In the genomic region with DNA sequence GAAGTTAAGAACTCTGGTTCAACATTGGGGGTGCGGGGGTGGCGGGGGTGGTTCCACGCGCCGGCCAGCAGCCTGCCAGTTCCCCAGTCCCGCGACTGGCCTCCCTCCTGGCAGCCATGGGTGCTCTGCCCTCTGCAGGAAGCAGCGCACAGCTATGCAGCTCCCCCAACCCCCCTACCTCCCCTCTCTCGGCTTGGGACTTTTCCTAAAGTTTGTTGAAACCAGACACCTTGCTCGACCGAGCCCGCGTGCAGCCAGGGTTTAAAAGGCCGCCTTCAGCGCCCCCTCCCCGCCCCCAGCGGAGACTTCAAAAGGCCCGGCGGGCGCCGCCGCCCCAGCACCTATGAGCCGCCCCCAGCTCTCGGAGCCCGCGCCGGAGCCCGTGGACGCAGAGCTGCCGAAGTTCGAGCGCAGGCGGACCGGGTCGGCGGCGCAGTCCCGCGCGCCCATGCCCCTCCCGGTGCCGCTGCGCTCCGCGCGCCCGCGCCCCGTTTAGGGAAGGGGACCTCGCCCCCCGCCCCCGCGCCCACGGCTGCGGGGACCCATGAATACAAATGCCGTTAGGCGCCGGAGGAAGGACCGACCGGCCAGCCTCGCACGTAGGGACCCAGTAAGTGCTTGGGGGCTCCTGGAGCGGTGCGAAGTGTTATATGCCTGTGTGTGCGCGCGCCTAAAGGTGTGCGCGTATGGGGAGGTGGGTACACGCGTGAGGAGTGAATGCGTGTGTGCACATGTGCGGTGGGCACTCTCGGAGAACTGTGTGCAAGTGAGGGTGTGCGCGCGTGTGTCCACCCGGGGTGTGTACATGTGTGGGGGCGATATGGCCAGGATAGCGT, we compare ENCODE assay signal across 1 cellular context.
A peak's percentile ranks its signal among the peaks of the same experiment; 100 is the strongest.
TF ChIP-seq lines count a peak whose summit lies in the region.

No MANE protein-coding gene starts in this region.

TF ChIP-seq in HepG2, 621 proteins besides CTCF, POLR2A, EP300 and RAD21 (continued from another document and continues in another):
- TF ChIP-seq, protein P1, sequence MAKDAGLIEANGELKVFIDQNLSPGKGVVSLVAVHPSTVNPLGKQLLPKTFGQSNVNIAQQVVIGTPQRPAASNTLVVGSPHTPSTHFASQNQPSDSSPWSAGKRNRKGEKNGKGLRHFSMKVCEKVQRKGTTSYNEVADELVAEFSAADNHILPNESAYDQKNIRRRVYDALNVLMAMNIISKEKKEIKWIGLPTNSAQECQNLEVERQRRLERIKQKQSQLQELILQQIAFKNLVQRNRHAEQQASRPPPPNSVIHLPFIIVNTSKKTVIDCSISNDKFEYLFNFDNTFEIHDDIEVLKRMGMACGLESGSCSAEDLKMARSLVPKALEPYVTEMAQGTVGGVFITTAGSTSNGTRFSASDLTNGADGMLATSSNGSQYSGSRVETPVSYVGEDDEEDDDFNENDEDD (CRISPR knock-in tag; IDR thresholded peaks at IDR 0.05; ENCODE audit: borderline replicate concordance): peak; percentile 82; the same call in 1 of the 2 replicates
- TF ChIP-seq ZBTB7A (CRISPR knock-in tag; IDR thresholded peaks at IDR 0.05): peak; percentile 67; the same call in 1 of the 2 replicates
- TF ChIP-seq KDM4B (CRISPR knock-in tag; IDR thresholded peaks at IDR 0.05): no peak; the same call in 1 of the 2 replicates
- TF ChIP-seq, protein P2, sequence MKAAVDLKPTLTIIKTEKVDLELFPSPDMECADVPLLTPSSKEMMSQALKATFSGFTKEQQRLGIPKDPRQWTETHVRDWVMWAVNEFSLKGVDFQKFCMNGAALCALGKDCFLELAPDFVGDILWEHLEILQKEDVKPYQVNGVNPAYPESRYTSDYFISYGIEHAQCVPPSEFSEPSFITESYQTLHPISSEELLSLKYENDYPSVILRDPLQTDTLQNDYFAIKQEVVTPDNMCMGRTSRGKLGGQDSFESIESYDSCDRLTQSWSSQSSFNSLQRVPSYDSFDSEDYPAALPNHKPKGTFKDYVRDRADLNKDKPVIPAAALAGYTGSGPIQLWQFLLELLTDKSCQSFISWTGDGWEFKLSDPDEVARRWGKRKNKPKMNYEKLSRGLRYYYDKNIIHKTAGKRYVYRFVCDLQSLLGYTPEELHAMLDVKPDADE (CRISPR knock-in tag; IDR thresholded peaks at IDR 0.05): no peak
- TF ChIP-seq SOX5 (CRISPR knock-in tag; IDR thresholded peaks at IDR 0.05; ENCODE audit: borderline replicate concordance): peak; percentile 50; the same call in 1 of the 2 replicates
- TF ChIP-seq, protein P3, sequence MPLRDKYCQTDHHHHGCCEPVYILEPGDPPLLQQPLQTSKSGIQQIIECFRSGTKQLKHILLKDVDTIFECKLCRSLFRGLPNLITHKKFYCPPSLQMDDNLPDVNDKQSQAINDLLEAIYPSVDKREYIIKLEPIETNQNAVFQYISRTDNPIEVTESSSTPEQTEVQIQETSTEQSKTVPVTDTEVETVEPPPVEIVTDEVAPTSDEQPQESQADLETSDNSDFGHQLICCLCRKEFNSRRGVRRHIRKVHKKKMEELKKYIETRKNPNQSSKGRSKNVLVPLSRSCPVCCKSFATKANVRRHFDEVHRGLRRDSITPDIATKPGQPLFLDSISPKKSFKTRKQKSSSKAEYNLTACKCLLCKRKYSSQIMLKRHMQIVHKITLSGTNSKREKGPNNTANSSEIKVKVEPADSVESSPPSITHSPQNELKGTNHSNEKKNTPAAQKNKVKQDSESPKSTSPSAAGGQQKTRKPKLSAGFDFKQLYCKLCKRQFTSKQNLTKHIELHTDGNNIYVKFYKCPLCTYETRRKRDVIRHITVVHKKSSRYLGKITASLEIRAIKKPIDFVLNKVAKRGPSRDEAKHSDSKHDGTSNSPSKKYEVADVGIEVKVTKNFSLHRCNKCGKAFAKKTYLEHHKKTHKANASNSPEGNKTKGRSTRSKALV (CRISPR knock-in tag; IDR thresholded peaks at IDR 0.05): peak; percentile 83
- TF ChIP-seq, protein P4, sequence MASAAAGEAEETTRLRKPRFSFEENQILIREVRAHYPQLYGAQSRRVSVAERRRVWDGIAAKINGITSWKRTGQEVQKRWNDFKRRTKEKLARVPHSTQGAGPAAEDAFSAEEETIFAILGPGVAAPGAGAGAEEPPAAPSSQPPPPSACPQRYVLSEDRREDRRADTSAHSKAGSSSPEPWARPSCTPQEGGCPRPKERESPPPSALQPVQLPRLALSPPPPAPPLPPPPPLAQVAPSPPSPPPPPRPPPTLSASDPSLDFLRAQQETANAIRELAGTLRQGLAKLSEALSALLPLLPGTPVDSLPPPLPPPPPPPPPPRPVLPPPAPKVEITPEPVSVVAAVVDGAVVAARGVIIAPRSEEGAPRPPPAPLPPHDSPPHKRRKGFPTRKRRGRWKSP (CRISPR knock-in tag; IDR thresholded peaks at IDR 0.05): peak; percentile 66; the same call in 1 of the 2 replicates
- TF ChIP-seq RBM39 (IDR thresholded peaks at IDR 0.05; ENCODE audit: low read depth, low read length, poor library complexity, severe bottlenecking): peak; percentile 71
- TF ChIP-seq, protein P5, sequence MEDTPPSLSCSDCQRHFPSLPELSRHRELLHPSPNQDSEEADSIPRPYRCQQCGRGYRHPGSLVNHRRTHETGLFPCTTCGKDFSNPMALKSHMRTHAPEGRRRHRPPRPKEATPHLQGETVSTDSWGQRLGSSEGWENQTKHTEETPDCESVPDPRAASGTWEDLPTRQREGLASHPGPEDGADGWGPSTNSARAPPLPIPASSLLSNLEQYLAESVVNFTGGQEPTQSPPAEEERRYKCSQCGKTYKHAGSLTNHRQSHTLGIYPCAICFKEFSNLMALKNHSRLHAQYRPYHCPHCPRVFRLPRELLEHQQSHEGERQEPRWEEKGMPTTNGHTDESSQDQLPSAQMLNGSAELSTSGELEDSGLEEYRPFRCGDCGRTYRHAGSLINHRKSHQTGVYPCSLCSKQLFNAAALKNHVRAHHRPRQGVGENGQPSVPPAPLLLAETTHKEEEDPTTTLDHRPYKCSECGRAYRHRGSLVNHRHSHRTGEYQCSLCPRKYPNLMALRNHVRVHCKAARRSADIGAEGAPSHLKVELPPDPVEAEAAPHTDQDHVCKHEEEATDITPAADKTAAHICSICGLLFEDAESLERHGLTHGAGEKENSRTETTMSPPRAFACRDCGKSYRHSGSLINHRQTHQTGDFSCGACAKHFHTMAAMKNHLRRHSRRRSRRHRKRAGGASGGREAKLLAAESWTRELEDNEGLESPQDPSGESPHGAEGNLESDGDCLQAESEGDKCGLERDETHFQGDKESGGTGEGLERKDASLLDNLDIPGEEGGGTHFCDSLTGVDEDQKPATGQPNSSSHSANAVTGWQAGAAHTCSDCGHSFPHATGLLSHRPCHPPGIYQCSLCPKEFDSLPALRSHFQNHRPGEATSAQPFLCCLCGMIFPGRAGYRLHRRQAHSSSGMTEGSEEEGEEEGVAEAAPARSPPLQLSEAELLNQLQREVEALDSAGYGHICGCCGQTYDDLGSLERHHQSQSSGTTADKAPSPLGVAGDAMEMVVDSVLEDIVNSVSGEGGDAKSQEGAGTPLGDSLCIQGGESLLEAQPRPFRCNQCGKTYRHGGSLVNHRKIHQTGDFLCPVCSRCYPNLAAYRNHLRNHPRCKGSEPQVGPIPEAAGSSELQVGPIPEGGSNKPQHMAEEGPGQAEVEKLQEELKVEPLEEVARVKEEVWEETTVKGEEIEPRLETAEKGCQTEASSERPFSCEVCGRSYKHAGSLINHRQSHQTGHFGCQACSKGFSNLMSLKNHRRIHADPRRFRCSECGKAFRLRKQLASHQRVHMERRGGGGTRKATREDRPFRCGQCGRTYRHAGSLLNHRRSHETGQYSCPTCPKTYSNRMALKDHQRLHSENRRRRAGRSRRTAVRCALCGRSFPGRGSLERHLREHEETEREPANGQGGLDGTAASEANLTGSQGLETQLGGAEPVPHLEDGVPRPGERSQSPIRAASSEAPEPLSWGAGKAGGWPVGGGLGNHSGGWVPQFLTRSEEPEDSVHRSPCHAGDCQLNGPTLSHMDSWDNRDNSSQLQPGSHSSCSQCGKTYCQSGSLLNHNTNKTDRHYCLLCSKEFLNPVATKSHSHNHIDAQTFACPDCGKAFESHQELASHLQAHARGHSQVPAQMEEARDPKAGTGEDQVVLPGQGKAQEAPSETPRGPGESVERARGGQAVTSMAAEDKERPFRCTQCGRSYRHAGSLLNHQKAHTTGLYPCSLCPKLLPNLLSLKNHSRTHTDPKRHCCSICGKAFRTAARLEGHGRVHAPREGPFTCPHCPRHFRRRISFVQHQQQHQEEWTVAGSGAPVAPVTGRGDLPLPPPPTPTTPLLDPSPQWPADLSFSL (CRISPR knock-in tag; IDR thresholded peaks at IDR 0.05): peak; percentile 79
- TF ChIP-seq, protein P6, sequence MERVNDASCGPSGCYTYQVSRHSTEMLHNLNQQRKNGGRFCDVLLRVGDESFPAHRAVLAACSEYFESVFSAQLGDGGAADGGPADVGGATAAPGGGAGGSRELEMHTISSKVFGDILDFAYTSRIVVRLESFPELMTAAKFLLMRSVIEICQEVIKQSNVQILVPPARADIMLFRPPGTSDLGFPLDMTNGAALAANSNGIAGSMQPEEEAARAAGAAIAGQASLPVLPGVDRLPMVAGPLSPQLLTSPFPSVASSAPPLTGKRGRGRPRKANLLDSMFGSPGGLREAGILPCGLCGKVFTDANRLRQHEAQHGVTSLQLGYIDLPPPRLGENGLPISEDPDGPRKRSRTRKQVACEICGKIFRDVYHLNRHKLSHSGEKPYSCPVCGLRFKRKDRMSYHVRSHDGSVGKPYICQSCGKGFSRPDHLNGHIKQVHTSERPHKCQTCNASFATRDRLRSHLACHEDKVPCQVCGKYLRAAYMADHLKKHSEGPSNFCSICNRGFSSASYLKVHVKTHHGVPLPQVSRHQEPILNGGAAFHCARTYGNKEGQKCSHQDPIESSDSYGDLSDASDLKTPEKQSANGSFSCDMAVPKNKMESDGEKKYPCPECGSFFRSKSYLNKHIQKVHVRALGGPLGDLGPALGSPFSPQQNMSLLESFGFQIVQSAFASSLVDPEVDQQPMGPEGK (CRISPR knock-in tag; IDR thresholded peaks at IDR 0.05): peak; percentile 99
- no peak for TF ChIP-seq ZNF660 (CRISPR knock-in tag; IDR thresholded peaks at IDR 0.05; ENCODE audit: borderline replicate concordance, low read depth)
- no peak for TF ChIP-seq RBAK (CRISPR knock-in tag; IDR thresholded peaks at IDR 0.05)
- peak; percentile 27 for TF ChIP-seq PTBP1 (IDR thresholded peaks at IDR 0.05; ENCODE audit: low read depth, low read length, poor library complexity, severe bottlenecking)
- no peak; the same call in 1 of the 2 replicates for TF ChIP-seq ZNF782 (CRISPR knock-in tag; IDR thresholded peaks at IDR 0.05; ENCODE audit: borderline replicate concordance)
- 0 out of 2 replicates have a peak, but pooled peaks have one; percentile 68 for TF ChIP-seq MEIS2 (CRISPR knock-in tag; IDR thresholded peaks at IDR 0.05)
- TF ChIP-seq FLYWCH1 (CRISPR knock-in tag; IDR thresholded peaks at IDR 0.05): no peak
- no peak for TF ChIP-seq SATB2 (CRISPR knock-in tag; IDR thresholded peaks at IDR 0.05)
- TF ChIP-seq, protein P7, sequence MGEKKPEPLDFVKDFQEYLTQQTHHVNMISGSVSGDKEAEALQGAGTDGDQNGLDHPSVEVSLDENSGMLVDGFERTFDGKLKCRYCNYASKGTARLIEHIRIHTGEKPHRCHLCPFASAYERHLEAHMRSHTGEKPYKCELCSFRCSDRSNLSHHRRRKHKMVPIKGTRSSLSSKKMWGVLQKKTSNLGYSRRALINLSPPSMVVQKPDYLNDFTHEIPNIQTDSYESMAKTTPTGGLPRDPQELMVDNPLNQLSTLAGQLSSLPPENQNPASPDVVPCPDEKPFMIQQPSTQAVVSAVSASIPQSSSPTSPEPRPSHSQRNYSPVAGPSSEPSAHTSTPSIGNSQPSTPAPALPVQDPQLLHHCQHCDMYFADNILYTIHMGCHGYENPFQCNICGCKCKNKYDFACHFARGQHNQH (CRISPR knock-in tag; IDR thresholded peaks at IDR 0.05): peak; percentile 32; the same call in 1 of the 2 replicates
- TF ChIP-seq TCF7L2 (IDR thresholded peaks at IDR 0.05; ENCODE audit: low read depth, low read length): peak; percentile 76
- TF ChIP-seq MXD4 (CRISPR knock-in tag; IDR thresholded peaks at IDR 0.05): no peak; the same call in 1 of the 2 replicates
- no peak for TF ChIP-seq GTF2F1 (IDR thresholded peaks at IDR 0.05; ENCODE audit: low read length)
- no peak for TF ChIP-seq NONO (IDR thresholded peaks at IDR 0.05)
- TF ChIP-seq NONO (CRISPR knock-in tag; conservative IDR thresholded peaks at IDR 0.05): peak; percentile 78
- peak; percentile 73 for TF ChIP-seq RXRB (CRISPR knock-in tag; IDR thresholded peaks at IDR 0.05; ENCODE audit: borderline replicate concordance)
- TF ChIP-seq ZNF558 (CRISPR knock-in tag; IDR thresholded peaks at IDR 0.05; ENCODE audit: borderline replicate concordance): peak; percentile 29; the same call in 1 of the 2 replicates
- peak; percentile 94 for TF ChIP-seq TBX2 (CRISPR knock-in tag; IDR thresholded peaks at IDR 0.05; ENCODE audit: borderline replicate concordance)
- TF ChIP-seq SYNCRIP (IDR thresholded peaks at IDR 0.05; ENCODE audit: insufficient read depth, low read depth, low read length): no peak
- TF ChIP-seq YY1 (IDR thresholded peaks at IDR 0.05; ENCODE audit: insufficient read depth, insufficient replicate concordance, low read depth, low read length): peak; percentile 72
- TF ChIP-seq AGO1 (IDR thresholded peaks at IDR 0.05; ENCODE audit: low read depth, low read length, poor library complexity, severe bottlenecking): peak; percentile 61
- peak; percentile 74; the same call in 1 of the 2 replicates for TF ChIP-seq ZBTB7B (CRISPR knock-in tag; IDR thresholded peaks at IDR 0.05)
- 0 out of 2 replicates have a peak, but pooled peaks have one; percentile 48 for TF ChIP-seq ZNF510 (CRISPR knock-in tag; IDR thresholded peaks at IDR 0.05; ENCODE audit: low read depth)
- no peak; the same call in 1 of the 2 replicates for TF ChIP-seq ZNF446 (CRISPR knock-in tag; IDR thresholded peaks at IDR 0.05)
- TF ChIP-seq IKZF4 (CRISPR knock-in tag; IDR thresholded peaks at IDR 0.05; ENCODE audit: borderline replicate concordance, low read depth, not compliant biosample characterization): peak; percentile 58
- TF ChIP-seq FOXC1 (CRISPR knock-in tag; IDR thresholded peaks at IDR 0.05; ENCODE audit: borderline replicate concordance): peak; percentile 63; the same call in 1 of the 2 replicates
- no peak for TF ChIP-seq CC2D1A (CRISPR knock-in tag; IDR thresholded peaks at IDR 0.05)
- TF ChIP-seq ZNF569 (CRISPR knock-in tag; IDR thresholded peaks at IDR 0.05; ENCODE audit: borderline replicate concordance): no peak
- peak; percentile 46; the same call in 1 of the 2 replicates for TF ChIP-seq CBX5 (CRISPR knock-in tag; IDR thresholded peaks at IDR 0.05; ENCODE audit: borderline replicate concordance)
- TF ChIP-seq HDAC2 (CRISPR knock-in tag; IDR thresholded peaks at IDR 0.05): peak; percentile 80
- TF ChIP-seq, protein P8, sequence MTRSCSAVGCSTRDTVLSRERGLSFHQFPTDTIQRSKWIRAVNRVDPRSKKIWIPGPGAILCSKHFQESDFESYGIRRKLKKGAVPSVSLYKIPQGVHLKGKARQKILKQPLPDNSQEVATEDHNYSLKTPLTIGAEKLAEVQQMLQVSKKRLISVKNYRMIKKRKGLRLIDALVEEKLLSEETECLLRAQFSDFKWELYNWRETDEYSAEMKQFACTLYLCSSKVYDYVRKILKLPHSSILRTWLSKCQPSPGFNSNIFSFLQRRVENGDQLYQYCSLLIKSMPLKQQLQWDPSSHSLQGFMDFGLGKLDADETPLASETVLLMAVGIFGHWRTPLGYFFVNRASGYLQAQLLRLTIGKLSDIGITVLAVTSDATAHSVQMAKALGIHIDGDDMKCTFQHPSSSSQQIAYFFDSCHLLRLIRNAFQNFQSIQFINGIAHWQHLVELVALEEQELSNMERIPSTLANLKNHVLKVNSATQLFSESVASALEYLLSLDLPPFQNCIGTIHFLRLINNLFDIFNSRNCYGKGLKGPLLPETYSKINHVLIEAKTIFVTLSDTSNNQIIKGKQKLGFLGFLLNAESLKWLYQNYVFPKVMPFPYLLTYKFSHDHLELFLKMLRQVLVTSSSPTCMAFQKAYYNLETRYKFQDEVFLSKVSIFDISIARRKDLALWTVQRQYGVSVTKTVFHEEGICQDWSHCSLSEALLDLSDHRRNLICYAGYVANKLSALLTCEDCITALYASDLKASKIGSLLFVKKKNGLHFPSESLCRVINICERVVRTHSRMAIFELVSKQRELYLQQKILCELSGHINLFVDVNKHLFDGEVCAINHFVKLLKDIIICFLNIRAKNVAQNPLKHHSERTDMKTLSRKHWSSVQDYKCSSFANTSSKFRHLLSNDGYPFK (CRISPR knock-in tag; IDR thresholded peaks at IDR 0.05; ENCODE audit: borderline replicate concordance): no peak
